ENCODE assay signal across 8 cellular contexts in the genomic region with DNA sequence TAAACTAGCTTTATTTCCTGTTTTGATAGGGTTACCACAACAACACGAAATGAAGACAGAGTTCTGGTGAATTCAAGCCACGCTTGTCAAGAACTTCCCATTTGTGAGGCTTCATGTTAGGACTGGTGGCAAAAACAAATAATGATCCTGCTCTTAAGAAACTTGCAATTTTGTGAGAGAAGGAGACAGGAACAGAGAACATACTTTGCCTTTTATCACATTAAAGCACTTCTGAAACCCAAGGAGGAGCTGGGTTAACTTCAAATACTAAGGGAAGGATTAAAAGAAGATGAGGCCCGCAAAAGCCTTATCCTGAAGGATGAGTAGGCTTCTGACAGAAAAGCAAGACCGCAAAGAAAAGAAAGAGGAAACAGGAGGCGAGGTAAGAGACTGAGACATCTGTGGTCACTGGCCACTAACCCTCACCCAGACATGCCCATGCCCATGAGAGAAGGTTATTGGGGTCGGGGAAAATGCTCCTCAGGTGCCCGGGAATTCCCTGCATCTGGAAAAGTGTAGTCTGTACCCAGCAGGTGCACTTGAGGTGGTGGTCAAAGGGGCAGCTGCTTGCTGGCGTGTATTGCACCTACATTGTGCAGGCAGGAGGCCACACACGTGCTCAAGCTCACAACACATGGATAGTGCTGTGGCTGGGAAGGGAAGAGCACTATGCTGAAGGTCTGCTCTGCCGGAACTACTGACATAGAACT. TPM values are rescaled to one million over a fixed set of nuclear protein-coding genes. Genes with fewer than 3 reads are reported as not detected.
DNase-seq lines count a peak whose midpoint lies in the region; ATAC-seq, FAIRE-seq and TF ChIP-seq lines count a peak whose summit lies in the region.

No MANE protein-coding gene starts in this region.

- H2AFZ ChIP-seq in endothelial cell of umbilical vein (ENCODE audit: low read depth, low read length) = no peak overlapping the region

- H3K27ac Mint-ChIP-seq in naive thymus-derived CD4-positive, alpha-beta T cell = peak overlapping the region; percentile 92 to 98 (median 97)

- H3K36me3 Mint-ChIP-seq in naive thymus-derived CD4-positive, alpha-beta T cell = peaks cover 0 to 14% (median 7%) of the 10 kb centered on the region in 5 donors

- H4K20me1 ChIP-seq in endothelial cell of umbilical vein (replicated peaks; ENCODE audit: control insufficient read depth, extremely low read depth, insufficient read depth, low read length) = no peaks in the 10 kb centered on the region

- H3K4me1 Mint-ChIP-seq in naive thymus-derived CD4-positive, alpha-beta T cell = peaks cover 44 to 82% (median 65%) of the 10 kb centered on the region in 7 donors

- ATAC-seq in HG03457 (IDR thresholded peaks at IDR 0.05; ENCODE audit: unreplicated experiment) (peak; percentile 59), HG03045 (IDR thresholded peaks at IDR 0.05; ENCODE audit: unreplicated experiment) (no peak)
- peak; percentile 95 for ATAC-seq in naive thymus-derived CD4-positive, alpha-beta T cell

- no peaks in the 10 kb centered on the region for H3K9me3 Mint-ChIP-seq in naive thymus-derived CD4-positive, alpha-beta T cell

- peak overlapping the region in 1 of 3 experiments; percentile 29 for H3K4me3 ChIP-seq in endothelial cell of umbilical vein (replicated peaks in 1 of 3; ENCODE audit: insufficient read depth in 1 of 3, low read depth in 1 of 3, low read length in 3 of 3)
- H3K4me3 ChIP-seq in naive thymus-derived CD4-positive, alpha-beta T cell (ENCODE audit: low read length) = peak overlapping the region; percentile 0

- no peak for TF ChIP-seq POLR2A in endothelial cell of umbilical vein (IDR thresholded peaks at IDR 0.05; ENCODE audit: low read depth, low read length)

- peaks cover 80% of the 10 kb centered on the region for H3K79me2 ChIP-seq in endothelial cell of umbilical vein (ENCODE audit: control insufficient read depth, insufficient read depth, low read length)

- intact Hi-C loops in endothelial cell of umbilical vein (cut with micrococcal nuclease) = loop anchor here (1.0 to 10.0 kb wide), 4 partner anchors 20 to 162 kb away; partner anchors contain the start of gene MAPK1
- intact Hi-C loops in naive thymus-derived CD4-positive, alpha-beta T cell (cut with micrococcal nuclease) = loop anchor here in 1 of 2 donors (1.0 to 5.0 kb wide), 3 partner anchors 50 to 160 kb away; partner anchors contain the start of genes MAPK1 and YPEL1

- H3K9ac ChIP-seq in endothelial cell of umbilical vein (replicated peaks; ENCODE audit: extremely low read depth, insufficient read depth, low read length) = peak overlapping the region; percentile 86

- dilution Hi-C loops in endothelial cell of umbilical vein (cut with MboI; ENCODE audit: extremely low pct_ligation_motif_present, low sequenced_read_pairs) = loop anchor here (25.0 kb wide), 1 partner anchor 120 kb away; no protein-coding TSS in a partner anchor

- peaks cover 32% of the 10 kb centered on the region for H3K4me1 ChIP-seq in endothelial cell of umbilical vein (ENCODE audit: control insufficient read depth, extremely low read depth, insufficient read depth, low read length)
- peaks cover 39 to 40% of the 10 kb centered on the region in 2 donors for H3K4me1 ChIP-seq in naive thymus-derived CD4-positive, alpha-beta T cell (ENCODE audit: control insufficient read depth in 2 of 2, insufficient read depth in 2 of 2, low read length in 2 of 2)

- no peaks in the 10 kb centered on the region for H3K9me1 ChIP-seq in endothelial cell of umbilical vein (replicated peaks; ENCODE audit: control insufficient read depth, extremely low read depth, insufficient read depth, low read length)

- peak overlapping the region; percentile 93 for H3K4me2 ChIP-seq in endothelial cell of umbilical vein (ENCODE audit: insufficient read depth, low read length)

- no peaks in the 10 kb centered on the region for H3K36me3 ChIP-seq in endothelial cell of umbilical vein (ENCODE audit: control insufficient read depth in 2 of 2, extremely low read depth in 1 of 2, insufficient read depth in 2 of 2, low read length in 2 of 2)
- H3K36me3 ChIP-seq in naive thymus-derived CD4-positive, alpha-beta T cell (ENCODE audit: control insufficient read depth in 2 of 3, insufficient read depth in 3 of 3, low read length in 3 of 3) = no peaks in the 10 kb centered on the region

- BruUV-seq in endothelial cell of umbilical vein (replicated peaks; lab: Mats Ljungman, UMichigan) = TSS peak; percentile 95

- FAIRE-seq in endothelial cell of umbilical vein (lab: Jason Lieb, UNC) = peak; percentile 93

- peak; percentile 94 for DNase-seq in ELR (ENCODE audit: low read depth)
- peak; percentile 7 for DNase-seq in T-helper 22 cell (ENCODE audit: low read depth)
- peak; percentile 95 for DNase-seq in endothelial cell of umbilical vein (ENCODE audit: low read depth, low spot score)
- peak in 8 of 9 donors; percentile 16 to 83 (median 74) for DNase-seq in naive thymus-derived CD4-positive, alpha-beta T cell
- DNase-seq in NCI-H1930 (lab: John Stamatoyannopoulos, UW) = no peak
- no peak for DNase-seq in cerebellar cortex (ENCODE audit: low spot score)

- peak overlapping the region; percentile 73 to 86 (median 76) for H3K4me3 Mint-ChIP-seq in naive thymus-derived CD4-positive, alpha-beta T cell

- POLR2A ChIA-PET in endothelial cell of umbilical vein (lab: Charles Lee) = no interaction called here
- POLR2A ChIA-PET in naive thymus-derived CD4-positive, alpha-beta T cell (lab: Charles Lee) = interaction anchor here (1.0 to 1.2 kb wide), 2 partner anchors 45 to 50 kb away, joined by 3 read pairs; partner anchors contain the start of gene MAPK1

- no peaks in the 10 kb centered on the region for H3K27me3 ChIP-seq in endothelial cell of umbilical vein (ENCODE audit: control insufficient read depth in 2 of 2, insufficient read depth in 2 of 2, low read length in 2 of 2)
- no peaks in the 10 kb centered on the region for H3K27me3 ChIP-seq in naive thymus-derived CD4-positive, alpha-beta T cell (ENCODE audit: control insufficient read depth in 2 of 2, insufficient read depth in 2 of 2, low read length in 2 of 2)

- no peaks in the 10 kb centered on the region for H3K9me3 ChIP-seq in endothelial cell of umbilical vein (replicated peaks; ENCODE audit: control insufficient read depth, insufficient read depth, low read length)
- H3K9me3 ChIP-seq in naive thymus-derived CD4-positive, alpha-beta T cell (ENCODE audit: control insufficient read depth in 2 of 3, low read length in 3 of 3) = no peaks in the 10 kb centered on the region

- peak overlapping the region; percentile 96 for H3K27ac ChIP-seq in endothelial cell of umbilical vein (ENCODE audit: insufficient read depth, low read depth, low read length)
- H3K27ac ChIP-seq in naive thymus-derived CD4-positive, alpha-beta T cell (ENCODE audit: low read depth, low read length) = peak overlapping the region; percentile 68

- CTCF ChIA-PET in endothelial cell of umbilical vein (lab: Charles Lee) = interaction anchor here (0.6 to 1.3 kb wide), 5 partner anchors 8 to 42 kb away, joined by 3 to 9 read pairs (median 3); no protein-coding TSS in a partner anchor
- CTCF ChIA-PET in naive thymus-derived CD4-positive, alpha-beta T cell (lab: Charles Lee) = interaction anchor here (0.7 kb wide), 1 partner anchor 188 kb away, joined by 4 read pairs; no protein-coding TSS in a partner anchor

- no peaks in the 10 kb centered on the region for H3K27me3 Mint-ChIP-seq in naive thymus-derived CD4-positive, alpha-beta T cell

- TF ChIP-seq CTCF in endothelial cell of umbilical vein (IDR thresholded peaks at IDR 0.05; ENCODE audit: extremely low read depth in 1 of 2, insufficient read depth in 1 of 2, low read depth in 1 of 2, low read length in 2 of 2) = no peak

TF ChIP-seq in endothelial cell of umbilical vein, 7 proteins besides CTCF, POLR2A, EP300 and RAD21:
- no peak for TF ChIP-seq POLR2AphosphoS5 (IDR thresholded peaks at IDR 0.05; ENCODE audit: insufficient read depth, low read depth, low read length)
- TF ChIP-seq, protein P1, sequence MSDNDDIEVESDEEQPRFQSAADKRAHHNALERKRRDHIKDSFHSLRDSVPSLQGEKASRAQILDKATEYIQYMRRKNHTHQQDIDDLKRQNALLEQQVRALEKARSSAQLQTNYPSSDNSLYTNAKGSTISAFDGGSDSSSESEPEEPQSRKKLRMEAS (IDR thresholded peaks at IDR 0.05; ENCODE audit: insufficient read depth, insufficient read length) = peak; percentile 17
- TF ChIP-seq GATA2 (IDR thresholded peaks at IDR 0.05; ENCODE audit: insufficient read depth, insufficient read length, low read depth, low read length) = no peak

RNA-seq across cellular contexts. Expression of gene MAPK1, which starts 50.5 kb away (rescaled TPM):
- total RNA-seq in endothelial cell of umbilical vein = 155 and 163 TPM in 2 replicates
- 48.3 and 50.9 TPM in 2 replicates for polyA plus RNA-seq in endothelial cell of umbilical vein
- polyA plus RNA-seq in endothelial cell of umbilical vein (2011; cell fraction: cytosol; rRNA removed) = 47.8 and 50.9 TPM in 2 replicates
- polyA plus RNA-seq in endothelial cell of umbilical vein (2011; cell fraction: nucleus; rRNA removed) = 46.5 and 57.4 TPM in 2 replicates
- 77.1 and 112 TPM in 2 replicates for polyA plus RNA-seq in endothelial cell of umbilical vein (2012)
- 130 and 145 TPM in 2 replicates for polyA minus RNA-seq in endothelial cell of umbilical vein
- polyA minus RNA-seq in endothelial cell of umbilical vein (2011; cell fraction: cytosol; rRNA and poly(A)+ RNA removed) = 16.5 TPM
- 32.5 and 42.0 TPM in 2 replicates for polyA minus RNA-seq in endothelial cell of umbilical vein (2011; cell fraction: nucleus; rRNA and poly(A)+ RNA removed)
- 100 to 1,000 TPM in 3 of 5 experiments, 10 to 100 TPM in 2; 68.9 to 120 (median 105) TPM for total RNA-seq in naive thymus-derived CD4-positive, alpha-beta T cell
- polyA plus RNA-seq in naive thymus-derived CD4-positive, alpha-beta T cell = 10 to 100 TPM; 58.3 to 59.4 TPM

Comparison
In these comparisons a context has a peak if more than half of its experiments do, and no peak if none do; other contexts are left out.
1. DNase-seq: peak in ELR (single experiment), T-helper 22 cell (single experiment), endothelial cell of umbilical vein (single experiment) and naive thymus-derived CD4-positive, alpha-beta T cell (8 of 9); none in NCI-H1930 (0 of 2) and cerebellar cortex (single experiment).